28 cellular contexts compared by ENCODE assay signal in the genomic region with DNA sequence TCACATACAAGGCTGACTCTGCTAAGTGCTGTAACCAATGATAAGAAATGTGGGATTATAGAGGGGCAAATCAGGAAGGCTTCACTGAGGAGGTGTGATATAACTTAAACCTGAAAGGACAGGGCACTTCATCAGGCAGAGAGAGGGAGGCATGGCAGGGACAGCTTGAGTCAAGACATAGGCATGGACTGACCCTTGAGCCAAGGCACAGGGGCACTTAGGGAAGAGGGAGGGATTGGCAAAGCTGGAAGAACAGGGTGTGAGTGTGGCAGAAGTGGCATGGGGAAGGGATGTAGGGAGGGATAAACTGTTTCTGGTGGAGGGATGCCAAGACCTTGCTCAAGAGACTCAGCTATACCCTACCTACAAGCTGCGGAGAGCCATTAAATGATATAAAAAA.
A peak's percentile ranks its signal among the peaks of the same experiment; 100 is the strongest.
DNase-seq lines count a peak whose midpoint lies in the region; ATAC-seq and TF ChIP-seq lines count a peak whose summit lies in the region.
"Had no signal": no experiment of that assay in that cellular context is flagged by ENCODE, and none has a peak within 500 bp of the region (broad histone marks: within the 10 kb centered on the region; RNA-seq: fewer than 3 reads in every experiment).

No MANE protein-coding gene starts in this region.

- WGBS in transverse colon (ENCODE audit: low coverage in 1 of 2), 2 donors: 58% methylated on average over 1 of the region's 1 CpG; no CpG with 5 or more reads in 1 of the 2 donors

- CTCF ChIA-PET in RWPE1 (lab: Yijun Ruan, JAX): interaction anchor here (1.5 kb wide), 1 partner anchor 80 kb away, joined by 4 read pairs; no protein-coding TSS in a partner anchor
- CTCF ChIA-PET in activated CD8-positive, alpha-beta T cell treated with anti-CD3 and anti-CD28 coated beads for 36 hours (lab: Charles Lee): interaction anchor here (0.7 to 1.1 kb wide), 2 partner anchors 30 to 68 kb away, joined by 3 to 4 read pairs; no protein-coding TSS in a partner anchor

- H3K36me3 ChIP-seq in mucosa of rectum (ENCODE audit: control insufficient read depth in 2 of 2, insufficient read depth in 2 of 2, low read length in 2 of 2): no peaks in the 10 kb centered on the region
- H3K36me3 ChIP-seq in transverse colon: no peaks in the 10 kb centered on the region
- H3K36me3 ChIP-seq: left ventricle myocardium inferior, neural progenitor cell, suprapubic skin had no signal

- H3K9ac ChIP-seq in mucosa of rectum (ENCODE audit: low read depth in 1 of 2, low read length in 2 of 2): no peak overlapping the region
- H3K9ac ChIP-seq: neural progenitor cell had no signal

- peak; percentile 28 for TF ChIP-seq POLR2A in transverse colon (IDR thresholded peaks at IDR 0.05)

- no peak for DNase-seq in RWPE1 (ENCODE audit: low spot score)
- DNase-seq in transverse colon: peak; percentile 81
- DNase-seq in GOT3 (lab: John Stamatoyannopoulos, UW): no peak
- no peak for DNase-seq in activated CD8-positive, alpha-beta T cell treated with anti-CD3 and anti-CD28 coated beads for 36 hours
- no peak for DNase-seq in cerebellar nuclear complex (lab: John Stamatoyannopoulos, UW)
- DNase-seq: activated CD4-positive, alpha-beta T cell treated with anti-CD3 and anti-CD28 coated beads, Interleukin-2, amount 10 ng/mL, durations not matched to agents 7 days and 5 days; activated CD8-positive, alpha-beta memory T cell treated with anti-CD3 and anti-CD28 coated beads, Interleukin-2, amount 10 ng/mL, durations not matched to agents 7 days and 5 days; activated naive CD4-positive, alpha-beta T cell treated with anti-CD3 and anti-CD28 coated beads, Interleukin-2, amount 50 U/mL, for 16 hours; aorta; caudate nucleus; dermis blood vessel endothelial cell; hippocampal formation; immature natural killer cell; left ventricle myocardium inferior; NCI-H1092; NCI-H187; NCI-H226; NCI-H774; posterior cingulate gyrus; stimulated activated CD4-positive, alpha-beta T cell treated with anti-CD3 and anti-CD28 coated beads, Interleukin-1b, Interleukin-23, amount 100 ng/mL, for 48 hours had no signal

- H3K9me3 ChIP-seq in mucosa of rectum (ENCODE audit: control insufficient read depth in 2 of 2, low read length in 2 of 2) (no peaks in the 10 kb centered on the region), transverse colon (no peaks in the 10 kb centered on the region)
- H3K9me3 ChIP-seq: left ventricle myocardium inferior, suprapubic skin had no signal

- no peaks in the 10 kb centered on the region for H3K36me3 Mint-ChIP-seq in activated CD8-positive, alpha-beta T cell treated with anti-CD3 and anti-CD28 coated beads for 36 hours (ENCODE audit: low read depth)
- H3K36me3 Mint-ChIP-seq: activated CD8-positive, alpha-beta memory T cell treated with anti-CD3 and anti-CD28 coated beads, Interleukin-2, amount 10 ng/mL, durations not matched to agents 7 days and 5 days; immature natural killer cell had no signal

- H3K4me3 Mint-ChIP-seq in activated CD8-positive, alpha-beta T cell treated with anti-CD3 and anti-CD28 coated beads for 36 hours: no peak overlapping the region
- H3K4me3 Mint-ChIP-seq: activated CD4-positive, alpha-beta T cell treated with anti-CD3 and anti-CD28 coated beads, Interleukin-2, amount 10 ng/mL, durations not matched to agents 7 days and 5 days; activated CD8-positive, alpha-beta memory T cell treated with anti-CD3 and anti-CD28 coated beads, Interleukin-2, amount 10 ng/mL, durations not matched to agents 7 days and 5 days; activated T-helper 1 cell treated with anti-CD3 and anti-CD28 coated beads, Interleukin-12 subunit alpha, Interleukin-12 subunit beta, Interleukin-2, Interleukin-4 antibody, amounts not matched to agents 30 ng/mL and 10 ng/mL and 1 ng/mL, durations not matched to agents 14 hours and 24 hours and 36 hours; immature natural killer cell; neural progenitor cell; T-helper 2 cell treated with Interferon-gamma antibody and Interleukin-4, amounts not matched to agents 5 μg/mL and 100 μg/mL, for 36 hours had no signal

- no peak for TF ChIP-seq CTCF in RWPE1 (conservative IDR thresholded peaks at IDR 0.05; ENCODE audit: low read depth)
- no peak for TF ChIP-seq CTCF in transverse colon (IDR thresholded peaks at IDR 0.05)
- no peak for TF ChIP-seq CTCF in activated CD8-positive, alpha-beta T cell treated with anti-CD3 and anti-CD28 coated beads for 36 hours (IDR thresholded peaks at IDR 0.05)

- H3K4me1 ChIP-seq in mucosa of rectum (ENCODE audit: control insufficient read depth in 2 of 2, insufficient read depth in 2 of 2, low read length in 2 of 2): peaks cover 28 to 35% of the 10 kb centered on the region in 2 donors
- H3K4me1 ChIP-seq in transverse colon: peaks cover 32 to 63% (median 46%) of the 10 kb centered on the region in 4 donors

- POLR2A ChIA-PET in RWPE1 (lab: Yijun Ruan, JAX; ENCODE audit: low non-redundant PET): no interaction called here
- POLR2A ChIA-PET in activated CD8-positive, alpha-beta T cell treated with anti-CD3 and anti-CD28 coated beads for 36 hours (lab: Charles Lee): no interaction called here

- in situ Hi-C loops in transverse colon (cut with MboI; ENCODE audit: low pct_ligation_motif_present in 1 of 4, low pct_unique_long_range_greater_than_20kb in 1 of 4, low sequenced_read_pairs in 3 of 4): no loop called here

- TF ChIP-seq EP300 in transverse colon (IDR thresholded peaks at IDR 0.05; ENCODE audit: low read depth): peak; percentile 5

- no peaks in the 10 kb centered on the region for H3K4me1 Mint-ChIP-seq in activated CD8-positive, alpha-beta T cell treated with anti-CD3 and anti-CD28 coated beads for 36 hours (ENCODE audit: low read depth)
- H3K4me1 Mint-ChIP-seq: activated CD4-positive, alpha-beta T cell treated with anti-CD3 and anti-CD28 coated beads, Interleukin-2, amount 10 ng/mL, durations not matched to agents 7 days and 5 days; activated CD8-positive, alpha-beta memory T cell treated with anti-CD3 and anti-CD28 coated beads, Interleukin-2, amount 10 ng/mL, durations not matched to agents 7 days and 5 days; immature natural killer cell had no signal

- intact Hi-C loops in transverse colon (cut with DNase I; ENCODE audit: low total_unique reads): loop anchor here (10.0 kb wide), 1 partner anchor 72 kb away; no protein-coding TSS in a partner anchor
- intact Hi-C loops in activated CD8-positive, alpha-beta T cell treated with anti-CD3 and anti-CD28 coated beads for 36 hours (cut with micrococcal nuclease): no loop called here

- peaks cover 15% of the 10 kb centered on the region for H3K27me3 Mint-ChIP-seq in activated CD8-positive, alpha-beta T cell treated with anti-CD3 and anti-CD28 coated beads for 36 hours

- peak; percentile 27 for ATAC-seq in esophagus mucosa
- no peak for ATAC-seq in activated CD8-positive, alpha-beta T cell treated with anti-CD3 and anti-CD28 coated beads for 36 hours
- ATAC-seq: activated CD8-positive, alpha-beta memory T cell treated with anti-CD3 and anti-CD28 coated beads, Interleukin-2, amount 10 ng/mL, durations not matched to agents 7 days and 5 days; HCT116 had no signal

- peak overlapping the region; percentile 46 for H3K27ac ChIP-seq in RWPE1
- peak overlapping the region; percentile 46 to 74 for H3K27ac ChIP-seq in mucosa of rectum (ENCODE audit: low read depth in 2 of 2, low read length in 2 of 2)
- H3K27ac ChIP-seq in transverse colon: peak overlapping the region; percentile 67 to 82 (median 75)
- H3K27ac ChIP-seq: HL-60, neural progenitor cell, suprapubic skin had no signal

- H3K4me3 ChIP-seq in mucosa of rectum (ENCODE audit: low read length in 2 of 2): no peak overlapping the region
- H3K4me3 ChIP-seq in transverse colon: no peak overlapping the region
- H3K4me3 ChIP-seq: left ventricle myocardium inferior, neural progenitor cell, suprapubic skin had no signal

- no peaks in the 10 kb centered on the region for H3K27me3 ChIP-seq in mucosa of rectum (ENCODE audit: control insufficient read depth in 2 of 2, insufficient read depth in 2 of 2, low read length in 2 of 2)
- H3K27me3 ChIP-seq in transverse colon: no peaks in the 10 kb centered on the region
- H3K27me3 ChIP-seq: neural progenitor cell, suprapubic skin had no signal

- H3K27ac Mint-ChIP-seq in activated CD8-positive, alpha-beta T cell treated with anti-CD3 and anti-CD28 coated beads for 36 hours: no peak overlapping the region
- H3K27ac Mint-ChIP-seq: activated CD4-positive, alpha-beta T cell treated with anti-CD3 and anti-CD28 coated beads, Interleukin-2, amount 10 ng/mL, durations not matched to agents 7 days and 5 days; activated CD8-positive, alpha-beta memory T cell treated with anti-CD3 and anti-CD28 coated beads, Interleukin-2, amount 10 ng/mL, durations not matched to agents 7 days and 5 days; activated T-helper 1 cell treated with anti-CD3 and anti-CD28 coated beads, Interleukin-12 subunit alpha, Interleukin-12 subunit beta, Interleukin-2, Interleukin-4 antibody, amounts not matched to agents 30 ng/mL and 10 ng/mL and 1 ng/mL, durations not matched to agents 14 hours and 24 hours and 36 hours; immature natural killer cell; T-helper 2 cell treated with Interferon-gamma antibody and Interleukin-4, amounts not matched to agents 5 μg/mL and 100 μg/mL, for 36 hours had no signal

- H3K9me3 Mint-ChIP-seq in activated CD8-positive, alpha-beta T cell treated with anti-CD3 and anti-CD28 coated beads for 36 hours: no peaks in the 10 kb centered on the region
- H3K9me3 Mint-ChIP-seq: activated CD4-positive, alpha-beta T cell treated with anti-CD3 and anti-CD28 coated beads, Interleukin-2, amount 10 ng/mL, durations not matched to agents 7 days and 5 days; activated T-helper 1 cell treated with anti-CD3 and anti-CD28 coated beads, Interleukin-12 subunit alpha, Interleukin-12 subunit beta, Interleukin-2, Interleukin-4 antibody, amounts not matched to agents 30 ng/mL and 10 ng/mL and 1 ng/mL, durations not matched to agents 14 hours and 24 hours and 36 hours; immature natural killer cell; neural progenitor cell; T-helper 2 cell treated with Interferon-gamma antibody and Interleukin-4, amounts not matched to agents 5 μg/mL and 100 μg/mL, for 36 hours had no signal
